In genomic region chr13:20182231-20182846, GRCh38 we compare ENCODE assay signal across 8 cellular contexts. TPM values are rescaled to one million over a fixed set of nuclear protein-coding genes. Genes with fewer than 3 reads are reported as not detected.
DNase-seq lines count a peak whose midpoint lies in the region; ATAC-seq and TF ChIP-seq lines count a peak whose summit lies in the region.

No MANE protein-coding gene starts in this region.

- H3K4me3 ChIP-seq in HFF-Myc (replicated peaks; ENCODE audit: low read depth, low read length): no peak overlapping the region
- H3K4me3 ChIP-seq in kidney epithelial cell (ENCODE audit: low read depth, low read length): no peak overlapping the region

- H3K4me1 Mint-ChIP-seq in stimulated activated effector memory CD8-positive, alpha-beta T cell treated with anti-CD3 and anti-CD28 coated beads, Interleukin-12 subunit alpha, Interleukin-12 subunit beta, amount 100 ng/mL, for 72 hours: peaks cover 6% of the 10 kb centered on the region

- no peak overlapping the region for H3K27ac Mint-ChIP-seq in stimulated activated effector memory CD8-positive, alpha-beta T cell treated with anti-CD3 and anti-CD28 coated beads, Interleukin-12 subunit alpha, Interleukin-12 subunit beta, amount 100 ng/mL, for 72 hours

- no peaks in the 10 kb centered on the region for H3K9me3 Mint-ChIP-seq in stimulated activated effector memory CD8-positive, alpha-beta T cell treated with anti-CD3 and anti-CD28 coated beads, Interleukin-12 subunit alpha, Interleukin-12 subunit beta, amount 100 ng/mL, for 72 hours

- H3K36me3 Mint-ChIP-seq in stimulated activated effector memory CD8-positive, alpha-beta T cell treated with anti-CD3 and anti-CD28 coated beads, Interleukin-12 subunit alpha, Interleukin-12 subunit beta, amount 100 ng/mL, for 72 hours: no peaks in the 10 kb centered on the region

- no peaks in the 10 kb centered on the region for H3K36me3 ChIP-seq in kidney epithelial cell (ENCODE audit: control insufficient read depth, insufficient read depth, low read length)

- ATAC-seq in stimulated activated effector memory CD8-positive, alpha-beta T cell treated with anti-CD3 and anti-CD28 coated beads, Interleukin-12 subunit alpha, Interleukin-12 subunit beta, amount 100 ng/mL, for 72 hours: peak; percentile 86

- peak; percentile 70 for DNase-seq in activated CD8-positive, alpha-beta memory T cell treated with anti-CD3 and anti-CD28 coated beads for 24 hours
- DNase-seq in activated CD8-positive, alpha-beta memory T cell treated with anti-CD3 and anti-CD28 coated beads, Interleukin-2, amount 50 U/mL, for 48 hours: no peak
- DNase-seq in HFF-Myc (ENCODE audit: extremely low read depth, low read depth) (peak; percentile 36), NCI-H146 treated with DMSO at 0.1 percent for 48 hours (lab: John Stamatoyannopoulos, UW; ENCODE audit: unreplicated experiment) (peak; percentile 17), SW480 (ENCODE audit: low spot score) (peak; percentile 79), kidney epithelial cell (ENCODE audit: low read depth) (peak; percentile 43)
- DNase-seq in central memory CD4-positive, alpha-beta T cell: peak; percentile 63
- peak; percentile 24 to 67 for DNase-seq in stimulated activated effector memory CD8-positive, alpha-beta T cell treated with anti-CD3 and anti-CD28 coated beads, Interleukin-12 subunit alpha, Interleukin-12 subunit beta, amount 100 ng/mL, for 72 hours (ENCODE audit: low spot score in 2 of 2)

- TF ChIP-seq CTCF in HFF-Myc (IDR thresholded peaks at IDR 0.05; ENCODE audit: low read depth, low read length, missing control alignments): peak; percentile 85
- TF ChIP-seq CTCF in kidney epithelial cell (IDR thresholded peaks at IDR 0.05; ENCODE audit: insufficient read depth, low read length, poor library complexity, severe bottlenecking): peak; percentile 87

- H3K27me3 ChIP-seq in kidney epithelial cell (ENCODE audit: control insufficient read depth, insufficient read depth, low read length): peaks cover 6% of the 10 kb centered on the region

- H3K4me3 Mint-ChIP-seq in stimulated activated effector memory CD8-positive, alpha-beta T cell treated with anti-CD3 and anti-CD28 coated beads, Interleukin-12 subunit alpha, Interleukin-12 subunit beta, amount 100 ng/mL, for 72 hours: no peak overlapping the region

RNA-seq across cellular contexts. Expression of gene GJB2, which starts 10.4 kb away (rescaled TPM):
- 8.6 and 8.8 TPM in 2 replicates for total RNA-seq in kidney epithelial cell

RNA-seq across cellular contexts. Expression of gene GJA3, which starts 21.5 kb away (rescaled TPM):
- total RNA-seq in kidney epithelial cell: 0.96 and 1.0 TPM in 2 replicates

RNA-seq across cellular contexts. Expression of gene GJB6, which starts 49.8 kb away (rescaled TPM):
- total RNA-seq in kidney epithelial cell: 1.9 and 2.2 TPM in 2 replicates
